In genomic region chr13:53137777-53138176, GRCh38 we compare ENCODE assay signal across 14 cellular contexts.
DNase-seq lines count a peak whose midpoint lies in the region; ATAC-seq and TF ChIP-seq lines count a peak whose summit lies in the region.
"Had no signal": no experiment of that assay in that cellular context is flagged by ENCODE, and none has a peak within 500 bp of the region (broad histone marks: within the 10 kb centered on the region; RNA-seq: fewer than 3 reads in every experiment).

No MANE protein-coding gene starts in this region.

- H3K4me1 ChIP-seq in RWPE2 (ENCODE audit: insufficient read depth, poor library complexity, severe bottlenecking) (no peaks in the 10 kb centered on the region), gastroesophageal sphincter (no peaks in the 10 kb centered on the region)

- no peak for TF ChIP-seq POLR2A in gastroesophageal sphincter (IDR thresholded peaks at IDR 0.05)

- WGBS in gastroesophageal sphincter (ENCODE audit: low coverage in 1 of 2), 2 donors = 9 to 29% methylated on average over 1 of the region's 1 CpG

- no peak for TF ChIP-seq EP300 in gastroesophageal sphincter (IDR thresholded peaks at IDR 0.05)

- ATAC-seq in RWPE2 (ENCODE audit: low read depth) (peak; percentile 41; the same call in 1 of the 3 replicates), gastroesophageal sphincter (peak; percentile 82), HG03457 (IDR thresholded peaks at IDR 0.05; ENCODE audit: unreplicated experiment) (no peak)
- ATAC-seq: activated naive CD4-positive, alpha-beta T cell treated with anti-CD3 and anti-CD28 coated beads, Interleukin-2, amount 50 U/mL, for 72 hours had no signal

- peak; percentile 37 for DNase-seq in GM04504 (ENCODE audit: low read depth)
- no peak for DNase-seq in RWPE2 (ENCODE audit: low spot score)
- peak; percentile 49 for DNase-seq in stromal cell of bone marrow (ENCODE audit: low read depth)
- DNase-seq in NCI-H526 (lab: John Stamatoyannopoulos, UW) = no peak
- DNase-seq in stimulated activated CD4-positive, alpha-beta T cell treated with anti-CD3 and anti-CD28 coated beads, Interleukin-2, amount 100 ng/mL, for 24 hours = no peak
- DNase-seq: activated CD8-positive, alpha-beta memory T cell treated with anti-CD3 and anti-CD28 coated beads for 24 hours; effector memory CD4-positive, alpha-beta T cell; GDM1; naive B cell; NCI-H1436 treated with DMSO at 0.1 percent for 48 hours; T-helper 2 cell had no signal

- H3K4me3 ChIP-seq in RWPE2 (ENCODE audit: severe bottlenecking) (no peak overlapping the region), gastroesophageal sphincter (no peak overlapping the region)

- H3K9me3 ChIP-seq in RWPE2 (ENCODE audit: severe bottlenecking) (no peaks in the 10 kb centered on the region), gastroesophageal sphincter (no peaks in the 10 kb centered on the region)

- no peaks in the 10 kb centered on the region for H3K36me3 ChIP-seq in RWPE2 (ENCODE audit: low read depth)
- H3K36me3 ChIP-seq in gastroesophageal sphincter = no peaks in the 10 kb centered on the region

- TF ChIP-seq CTCF in RWPE2 (IDR thresholded peaks at IDR 0.05; ENCODE audit: poor library complexity, severe bottlenecking) = no peak
- TF ChIP-seq CTCF in gastroesophageal sphincter (IDR thresholded peaks at IDR 0.05) = no peak

- H3K27ac ChIP-seq in RWPE2 (ENCODE audit: poor library complexity, severe bottlenecking) = no peak overlapping the region
- H3K27ac ChIP-seq in gastroesophageal sphincter = peak overlapping the region in 3 of 4 donors; percentile 17 to 38 (median 30)

- H3K27me3 ChIP-seq in RWPE2 (ENCODE audit: insufficient read depth, poor library complexity, severe bottlenecking) = no peaks in the 10 kb centered on the region
- H3K27me3 ChIP-seq in gastroesophageal sphincter = peaks cover 34% of the 10 kb centered on the region

Comparison
In these comparisons a context has a peak if more than half of its experiments do, and no peak if none do; other contexts are left out.
1. DNase-seq: peak in GM04504 (single experiment) and stromal cell of bone marrow (single experiment); none in RWPE2 (single experiment), NCI-H526 (0 of 2) and stimulated activated CD4-positive, alpha-beta T cell treated with anti-CD3 and anti-CD28 coated beads, Interleukin-2, amount 100 ng/mL, for 24 hours (0 of 2).